22 cellular contexts compared by ENCODE assay signal in genomic region chr5:172548311-172548731, GRCh38.
DNase-seq lines count a peak whose midpoint lies in the region; ATAC-seq and TF ChIP-seq lines count a peak whose summit lies in the region.
"Had no signal": no experiment of that assay in that cellular context is flagged by ENCODE, and none has a peak within 500 bp of the region (broad histone marks: within the 10 kb centered on the region; RNA-seq: fewer than 3 reads in every experiment).

No MANE protein-coding gene starts in this region.

- DNase-seq in Ammon's horn (ENCODE audit: low spot score) (peak; percentile 65), NCI-H345 (lab: John Stamatoyannopoulos, UW) (peak; percentile 57), esophagus muscularis mucosa (ENCODE audit: extremely low spot score) (no peak), SW480 (ENCODE audit: low spot score) (no peak), lower lobe of right lung (no peak)
- DNase-seq in stimulated activated CD4-positive, alpha-beta T cell treated with anti-CD3 and anti-CD28 coated beads, Interleukin-4, amount 100 ng/mL, for 4 hours: no peak
- DNase-seq in naive thymus-derived CD4-positive, alpha-beta T cell: no peak
- DNase-seq: colonic mucosa; DMS 273 treated with DMSO at 0.1 percent for 48 hours; heart right ventricle; immature natural killer cell; MG63; NCI-H1436 treated with DMSO at 0.1 percent for 48 hours; NCI-H226; pancreas; stimulated activated naive B cell treated with anti-CD40 and anti-IgM and Interleukin-4, amounts not matched to agents 10 μg/mL and 1 μg/mL and 100 μg/mL, for 72 hours had no signal

- no peak overlapping the region for H2AFZ ChIP-seq in neural cell (ENCODE audit: low read depth, low read length)

- H3K27me3 ChIP-seq in esophagus muscularis mucosa: no peaks in the 10 kb centered on the region
- no peaks in the 10 kb centered on the region for H3K27me3 ChIP-seq in neural cell (ENCODE audit: insufficient read depth, low read depth, low read length)
- no peaks in the 10 kb centered on the region for H3K27me3 ChIP-seq in naive thymus-derived CD4-positive, alpha-beta T cell (ENCODE audit: control insufficient read depth in 2 of 2, insufficient read depth in 2 of 2, low read length in 2 of 2)
- no peaks in the 10 kb centered on the region for H3K27me3 ChIP-seq in lower lobe of right lung (ENCODE audit: low read depth)
- H3K27me3 ChIP-seq: colonic mucosa, heart right ventricle, pancreas, tibial nerve had no signal

- TF ChIP-seq CTCF in esophagus muscularis mucosa (IDR thresholded peaks at IDR 0.05): no peak
- no peak for TF ChIP-seq CTCF in neural cell (IDR thresholded peaks at IDR 0.05; ENCODE audit: poor library complexity, severe bottlenecking)
- TF ChIP-seq CTCF in lower lobe of right lung (IDR thresholded peaks at IDR 0.05): no peak

- H3K36me3 ChIP-seq in esophagus muscularis mucosa (no peaks in the 10 kb centered on the region), neural cell (ENCODE audit: insufficient read depth, low read length) (no peaks in the 10 kb centered on the region), lower lobe of right lung (no peaks in the 10 kb centered on the region)
- H3K36me3 ChIP-seq in naive thymus-derived CD4-positive, alpha-beta T cell (ENCODE audit: control insufficient read depth in 2 of 3, insufficient read depth in 3 of 3, low read length in 3 of 3): no peaks in the 10 kb centered on the region
- H3K36me3 ChIP-seq: colonic mucosa, heart right ventricle, MG63, pancreas, tibial nerve had no signal

- H3K9me3 ChIP-seq in esophagus muscularis mucosa: peaks cover 0 to 4% (median 0%) of the 10 kb centered on the region in 4 donors
- H3K9me3 ChIP-seq in neural cell (ENCODE audit: low read length): no peaks in the 10 kb centered on the region
- H3K9me3 ChIP-seq in naive thymus-derived CD4-positive, alpha-beta T cell (ENCODE audit: control insufficient read depth in 2 of 3, low read length in 3 of 3): no peaks in the 10 kb centered on the region
- no peaks in the 10 kb centered on the region for H3K9me3 ChIP-seq in lower lobe of right lung
- H3K9me3 ChIP-seq: colonic mucosa, heart right ventricle, pancreas, tibial nerve had no signal

- H3K79me2 ChIP-seq in neural cell (replicated peaks; ENCODE audit: insufficient read depth, low read length): no peaks in the 10 kb centered on the region

- TF ChIP-seq EP300 in esophagus muscularis mucosa (IDR thresholded peaks at IDR 0.05) (no peak), neural cell (conservative IDR thresholded peaks at IDR 0.05; ENCODE audit: poor library complexity, severe bottlenecking) (no peak)

- H3K9ac ChIP-seq in neural cell (ENCODE audit: low read length): peak overlapping the region; percentile 15

- ATAC-seq in naive thymus-derived CD4-positive, alpha-beta T cell: no peak
- ATAC-seq in lower lobe of right lung: no peak
- ATAC-seq: heart right ventricle; stimulated activated naive B cell treated with anti-CD40 and anti-IgM and Interleukin-4, amounts not matched to agents 10 μg/mL and 1 μg/mL and 100 μg/mL, for 72 hours had no signal

- no peaks in the 10 kb centered on the region for H4K20me1 ChIP-seq in neural cell (ENCODE audit: insufficient read depth)

- H3K4me3 ChIP-seq in esophagus muscularis mucosa (no peak overlapping the region), neural cell (ENCODE audit: low read length) (no peak overlapping the region), lower lobe of right lung (no peak overlapping the region)
- no peak overlapping the region for H3K4me3 ChIP-seq in naive thymus-derived CD4-positive, alpha-beta T cell (ENCODE audit: low read length)
- H3K4me3 ChIP-seq: colonic mucosa, heart right ventricle, lung, MG63, pancreas, tibial nerve had no signal

- H3K9me2 ChIP-seq in neural cell (ENCODE audit: insufficient read depth, low read length): no peaks in the 10 kb centered on the region

- H3K36me3 Mint-ChIP-seq in naive thymus-derived CD4-positive, alpha-beta T cell: no peaks in the 10 kb centered on the region
- H3K36me3 Mint-ChIP-seq: activated naive CD8-positive, alpha-beta T cell; CD14-positive monocyte; immature natural killer cell; stimulated activated naive B cell treated with anti-CD40 and anti-IgM and Interleukin-4, amounts not matched to agents 10 μg/mL and 1 μg/mL and 100 μg/mL, for 72 hours had no signal

- TF ChIP-seq RAD21 in neural cell (conservative IDR thresholded peaks at IDR 0.05): no peak

- H3K27ac ChIP-seq in esophagus muscularis mucosa (replicated peaks in 1 of 4): peak overlapping the region; percentile 65 to 78 (median 70)
- peak overlapping the region; percentile 5 for H3K27ac ChIP-seq in neural cell (ENCODE audit: low read length)
- H3K27ac ChIP-seq in naive thymus-derived CD4-positive, alpha-beta T cell (ENCODE audit: low read depth, low read length): no peak overlapping the region
- H3K27ac ChIP-seq in lower lobe of right lung: no peak overlapping the region
- H3K27ac ChIP-seq: colonic mucosa, pancreas, tibial nerve had no signal

- no peak overlapping the region for H3K4me3 Mint-ChIP-seq in naive thymus-derived CD4-positive, alpha-beta T cell
- H3K4me3 Mint-ChIP-seq: activated naive CD8-positive, alpha-beta T cell; activated T-helper 1 cell treated with anti-CD3 and anti-CD28 coated beads, Interleukin-12 subunit alpha, Interleukin-12 subunit beta, Interleukin-2, Interleukin-4 antibody, amounts not matched to agents 30 ng/mL and 10 ng/mL and 1 ng/mL, durations not matched to agents 14 hours and 24 hours and 36 hours; CD14-positive monocyte; immature natural killer cell; stimulated activated naive B cell treated with anti-CD40 and anti-IgM and Interleukin-4, amounts not matched to agents 10 μg/mL and 1 μg/mL and 100 μg/mL, for 72 hours had no signal

- H3K9me3 Mint-ChIP-seq in naive thymus-derived CD4-positive, alpha-beta T cell: peaks cover 0 to 5% (median 0%) of the 10 kb centered on the region in 11 donors
- H3K9me3 Mint-ChIP-seq: activated T-helper 1 cell treated with anti-CD3 and anti-CD28 coated beads, Interleukin-12 subunit alpha, Interleukin-12 subunit beta, Interleukin-2, Interleukin-4 antibody, amounts not matched to agents 30 ng/mL and 10 ng/mL and 1 ng/mL, durations not matched to agents 14 hours and 24 hours and 36 hours; immature natural killer cell; stimulated activated naive B cell treated with anti-CD40 and anti-IgM and Interleukin-4, amounts not matched to agents 10 μg/mL and 1 μg/mL and 100 μg/mL, for 72 hours had no signal

- no peak for TF ChIP-seq POLR2A in esophagus muscularis mucosa (IDR thresholded peaks at IDR 0.05; ENCODE audit: low read depth)

- POLR2A ChIA-PET in naive thymus-derived CD4-positive, alpha-beta T cell (lab: Charles Lee): no interaction called here

- 29% methylated on average over 6 of the region's 6 CpGs for WGBS in esophagus muscularis mucosa

- no peaks in the 10 kb centered on the region for H3F3A ChIP-seq in neural cell (ENCODE audit: insufficient read depth, low read length, poor library complexity, severe bottlenecking)

- CTCF ChIA-PET in naive thymus-derived CD4-positive, alpha-beta T cell (lab: Charles Lee): no interaction called here

- intact Hi-C loops in esophagus muscularis mucosa (cut with DNase I): no loop called here
- intact Hi-C loops in naive thymus-derived CD4-positive, alpha-beta T cell (cut with micrococcal nuclease): no loop called here
- intact Hi-C loops in lower lobe of right lung (cut with DNase I): no loop called here

- H3K4me1 Mint-ChIP-seq in naive thymus-derived CD4-positive, alpha-beta T cell: peaks cover 0 to 3% (median 0%) of the 10 kb centered on the region in 7 donors
- H3K4me1 Mint-ChIP-seq: immature natural killer cell; stimulated activated naive B cell treated with anti-CD40 and anti-IgM and Interleukin-4, amounts not matched to agents 10 μg/mL and 1 μg/mL and 100 μg/mL, for 72 hours had no signal

- H3K27me3 Mint-ChIP-seq in naive thymus-derived CD4-positive, alpha-beta T cell: peaks cover 0 to 23% (median 6%) of the 10 kb centered on the region in 5 donors

- H3K4me1 ChIP-seq in esophagus muscularis mucosa (peaks cover 12 to 51% (median 41%) of the 10 kb centered on the region in 4 donors), lower lobe of right lung (peaks cover 4% of the 10 kb centered on the region)
- no peaks in the 10 kb centered on the region for H3K4me1 ChIP-seq in naive thymus-derived CD4-positive, alpha-beta T cell (ENCODE audit: control insufficient read depth in 2 of 2, insufficient read depth in 2 of 2, low read length in 2 of 2)
- H3K4me1 ChIP-seq: colonic mucosa, pancreas, tibial nerve had no signal

- no peak overlapping the region for H3K27ac Mint-ChIP-seq in naive thymus-derived CD4-positive, alpha-beta T cell
- H3K27ac Mint-ChIP-seq: activated naive CD8-positive, alpha-beta T cell; activated T-helper 1 cell treated with anti-CD3 and anti-CD28 coated beads, Interleukin-12 subunit alpha, Interleukin-12 subunit beta, Interleukin-2, Interleukin-4 antibody, amounts not matched to agents 30 ng/mL and 10 ng/mL and 1 ng/mL, durations not matched to agents 14 hours and 24 hours and 36 hours; CD14-positive monocyte; immature natural killer cell; stimulated activated naive B cell treated with anti-CD40 and anti-IgM and Interleukin-4, amounts not matched to agents 10 μg/mL and 1 μg/mL and 100 μg/mL, for 72 hours had no signal

- H3K4me2 ChIP-seq in neural cell (ENCODE audit: low read length): no peak overlapping the region

TF ChIP-seq in neural cell, 6 proteins besides CTCF, POLR2A, EP300 and RAD21 (continues in another document):
- no peak for TF ChIP-seq EZH2 (IDR thresholded peaks at IDR 0.05; ENCODE audit: borderline replicate concordance, insufficient read depth, low read length, poor library complexity, severe bottlenecking)
- no peak for TF ChIP-seq TAF1 (IDR thresholded peaks at IDR 0.05; ENCODE audit: low read depth)
- no peak for TF ChIP-seq SMC3 (conservative IDR thresholded peaks at IDR 0.05; ENCODE audit: poor library complexity)
- TF ChIP-seq MXI1 (conservative IDR thresholded peaks at IDR 0.05; ENCODE audit: poor library complexity, severe bottlenecking): no peak

Comparison
In these comparisons a context has a peak if more than half of its experiments do, and no peak if none do; other contexts are left out.
1. DNase-seq: peak in Ammon's horn (single experiment) and NCI-H345 (single experiment); none in esophagus muscularis mucosa (single experiment), SW480 (single experiment), stimulated activated CD4-positive, alpha-beta T cell treated with anti-CD3 and anti-CD28 coated beads, Interleukin-4, amount 100 ng/mL, for 4 hours (0 of 2), naive thymus-derived CD4-positive, alpha-beta T cell (0 of 9) and lower lobe of right lung (single experiment).
2. H3K27ac ChIP-seq: peak in esophagus muscularis mucosa (4 of 4) and neural cell (single experiment); none in naive thymus-derived CD4-positive, alpha-beta T cell (single experiment) and lower lobe of right lung (single experiment).